ENCODE assay signal across 16 cellular contexts in the genomic region with DNA sequence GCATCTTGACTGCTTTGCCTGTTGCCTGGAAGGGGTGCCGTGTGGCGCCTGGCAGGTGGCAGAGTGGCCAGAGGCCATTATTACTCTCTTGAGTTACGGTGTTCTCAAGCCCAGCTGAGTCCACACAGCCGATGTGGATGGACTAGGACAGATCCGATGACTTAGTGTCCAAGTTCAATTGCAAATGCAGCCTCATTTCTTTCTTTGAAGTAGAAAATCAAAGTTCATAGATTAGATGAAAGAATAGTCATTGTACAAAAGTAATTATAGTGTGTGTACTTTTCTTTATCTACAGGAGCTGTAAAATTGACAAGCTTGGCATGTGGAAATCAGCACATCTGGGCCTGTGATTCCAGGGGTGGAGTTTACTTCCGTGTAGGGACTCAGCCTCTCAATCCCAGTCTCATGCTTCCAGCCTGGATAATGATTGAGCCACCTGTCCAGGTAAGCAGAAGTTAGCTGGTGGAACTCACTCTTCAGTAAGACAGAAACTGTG.
"Had no signal": no experiment of that assay in that cellular context is flagged by ENCODE, and none has a peak within 500 bp of the region (broad histone marks: within the 10 kb centered on the region; RNA-seq: fewer than 3 reads in every experiment).

No MANE protein-coding gene starts in this region.

- FAIRE-seq: astrocyte had no signal

- H3K9me3 ChIP-seq: upper lobe of left lung had no signal

- DNase-seq: activated CD4-positive, alpha-beta T cell treated with anti-CD3 and anti-CD28 coated beads for 48 hours; activated CD8-positive, alpha-beta memory T cell treated with anti-CD3 and anti-CD28 coated beads, Interleukin-2, amount 50 U/mL, for 48 hours; activated CD8-positive, alpha-beta T cell treated with anti-CD3 and anti-CD28 coated beads, Interleukin-2, amount 10 ng/mL, durations not matched to agents 7 days and 5 days; effector memory CD8-positive, alpha-beta T cell; hippocampal formation; right cardiac atrium; stimulated activated CD4-positive, alpha-beta T cell treated with anti-CD3 and anti-CD28 coated beads, Interleukin-1b, Interleukin-23, amount 100 ng/mL, for 48 hours; substantia nigra; SW 1271; upper lobe of left lung had no signal

- H3K4me1 ChIP-seq: upper lobe of left lung had no signal

- ATAC-seq: activated CD8-positive, alpha-beta T cell treated with anti-CD3 and anti-CD28 coated beads, Interleukin-2, amount 10 ng/mL, durations not matched to agents 7 days and 5 days; effector memory CD8-positive, alpha-beta T cell; right cardiac atrium; stimulated activated memory B cell treated with anti-CD40 and anti-IgM and Interleukin-4, amounts not matched to agents 10 μg/mL and 1 μg/mL and 100 μg/mL, for 72 hours; WTC11 had no signal

- H3K27ac ChIP-seq: coronary artery, epithelial cell of prostate, upper lobe of left lung had no signal

- H3K4me2 ChIP-seq: smooth muscle cell had no signal

- H3K4me3 ChIP-seq: coronary artery, smooth muscle cell, upper lobe of left lung had no signal

- H3K27me3 ChIP-seq: upper lobe of left lung had no signal
